Comparison of ENCODE assay signal across 22 cellular contexts in genomic region chr16:8975039-8975438, GRCh38. TPM values are rescaled to one million over a fixed set of nuclear protein-coding genes. Genes with fewer than 3 reads are reported as not detected.
DNase-seq lines count a peak whose midpoint lies in the region; ATAC-seq, FAIRE-seq and TF ChIP-seq lines count a peak whose summit lies in the region.
"Had no signal": no experiment of that assay in that cellular context is flagged by ENCODE, and none has a peak within 500 bp of the region (broad histone marks: within the 10 kb centered on the region; RNA-seq: fewer than 3 reads in every experiment).

No MANE protein-coding gene starts in this region.

- H3K9me3 Mint-ChIP-seq in GM23338 = peaks cover 10% of the 10 kb centered on the region; the same call in 2 of the 3 replicates
- H3K9me3 Mint-ChIP-seq: CD4-positive, CD25-positive, alpha-beta regulatory T cell; CD8-positive, alpha-beta T cell had no signal

- peak overlapping the region; percentile 90 for H2AFZ ChIP-seq in GM23338
- no peak overlapping the region for H2AFZ ChIP-seq in K562 (ENCODE audit: low read depth, low read length)
- peak overlapping the region; percentile 58 for H2AFZ ChIP-seq in HepG2 (ENCODE audit: low read length)
- H2AFZ ChIP-seq: GM23248 had no signal

- TF ChIP-seq RAD21 in K562 (CRISPR knock-in tag; conservative IDR thresholded peaks at IDR 0.05 in 1 of 2, IDR thresholded peaks at IDR 0.05 in 1 of 2) (no peak), HepG2 (CRISPR knock-in tag; IDR thresholded peaks at IDR 0.05) (no peak)

- FAIRE-seq in K562 (lab: Jason Lieb, UNC) = no peak
- FAIRE-seq in HepG2 (lab: Jason Lieb, UNC) = no peak
- FAIRE-seq in pancreas (lab: Jason Lieb, UNC) = no peak
- FAIRE-seq: A549, GM12878, GM19239, H54 had no signal

- peaks cover 6% of the 10 kb centered on the region for H3K36me3 Mint-ChIP-seq in GM23338 (ENCODE audit: low read depth)
- H3K36me3 Mint-ChIP-seq: CD8-positive, alpha-beta T cell had no signal

- TF ChIP-seq CTCF in GM23338 (conservative IDR thresholded peaks at IDR 0.05; ENCODE audit: low read depth in 2 of 2) (no peak), K562 (IDR thresholded peaks at IDR 0.05 in 2 of 3, conservative IDR thresholded peaks at IDR 0.05 in 1 of 3; ENCODE audit: insufficient read depth in 2 of 3, low read depth in 1 of 3, low read length in 3 of 3) (no peak), HepG2 (CRISPR knock-in tag; IDR thresholded peaks at IDR 0.05) (no peak), pancreas (IDR thresholded peaks at IDR 0.05) (no peak)

- no peak overlapping the region for H3K27ac ChIP-seq in GM23338 (ENCODE audit: low read depth)
- H3K27ac ChIP-seq in K562 (ENCODE audit: extremely low read depth, low read depth, low read length) = no peak overlapping the region
- H3K27ac ChIP-seq in HepG2 (ENCODE audit: extremely low read length, insufficient read depth, low read length) = no peak overlapping the region
- H3K27ac ChIP-seq in pancreas = no peak overlapping the region
- H3K27ac ChIP-seq: A549, BLaER1, C4-2B, GM23248 had no signal

- no peak overlapping the region for H3K9ac ChIP-seq in K562 (ENCODE audit: insufficient read depth in 1 of 2, low read depth in 2 of 2, low read length in 2 of 2)
- H3K9ac ChIP-seq in HepG2 (ENCODE audit: insufficient read depth, low read depth, low read length) = no peak overlapping the region
- H3K9ac ChIP-seq: BLaER1, GM23248 had no signal

- no peak for TF ChIP-seq EP300 in K562 (IDR thresholded peaks at IDR 0.05; ENCODE audit: low read length)
- TF ChIP-seq EP300 in HepG2 (IDR thresholded peaks at IDR 0.05; ENCODE audit: low read depth in 2 of 2, low read length in 2 of 2) = no peak
- TF ChIP-seq EP300 in HepG2 (CRISPR knock-in tag; IDR thresholded peaks at IDR 0.05; ENCODE audit: borderline replicate concordance) = no peak

- BruUV-seq in K562 (replicated peaks; lab: Mats Ljungman, UMichigan) = no TSS peak
- BruUV-seq in HepG2 (replicated peaks; lab: Mats Ljungman, UMichigan) = no TSS peak

- WGBS in K562 (ENCODE audit: insufficient coverage, low coverage, missing lambda C conversion rate) = 17% methylated on average over 11 of the region's 11 CpGs
- WGBS in HepG2 (ENCODE audit: low lambda C conversion rate) = 59% methylated on average over 11 of the region's 11 CpGs
- 70 to 75% methylated on average over 11 of the region's 11 CpGs for WGBS in pancreas, 2 donors

- H4K20me1 ChIP-seq in GM23338 (replicated peaks; ENCODE audit: insufficient read depth) (no peaks in the 10 kb centered on the region), K562 (replicated peaks; ENCODE audit: control insufficient read depth, insufficient read depth, low read length) (no peaks in the 10 kb centered on the region; the same call in 1 of the 2 replicates), HepG2 (ENCODE audit: insufficient read depth, low read length) (no peaks in the 10 kb centered on the region)
- H4K20me1 ChIP-seq: BLaER1 had no signal

- CTCF ChIA-PET in K562 (lab: Yijun Ruan, JAX; ENCODE audit: low intra/inter-chr PET ratio) (no interaction called here), HepG2 (lab: Yijun Ruan, JAX; ENCODE audit: low intra/inter-chr PET ratio, low total read pairs) (no interaction called here)

- no peaks in the 10 kb centered on the region for H3K27me3 Mint-ChIP-seq in GM23338 (ENCODE audit: insufficient read depth, low read depth, poor library complexity)

- H3K27ac Mint-ChIP-seq in GM23338 = no peak overlapping the region
- H3K27ac Mint-ChIP-seq: B cell; CD4-positive, CD25-positive, alpha-beta regulatory T cell; CD8-positive, alpha-beta T cell had no signal

- H3F3A ChIP-seq in GM23338 (replicated peaks; ENCODE audit: low read depth) = peaks cover 9% of the 10 kb centered on the region; the same call in 1 of the 2 replicates

- peak overlapping the region; percentile 48; the same call in 1 of the 2 replicates for H3K4me2 ChIP-seq in GM23338
- no peak overlapping the region for H3K4me2 ChIP-seq in K562 (ENCODE audit: insufficient read depth, low read length)
- H3K4me2 ChIP-seq in HepG2 (ENCODE audit: low read depth, low read length) = no peak overlapping the region
- H3K4me2 ChIP-seq: A549, BLaER1 had no signal

- in situ Hi-C loops in K562 (cut with MboI) (no loop called here), HepG2 (cut with HindIII; ENCODE audit: extremely low pct_ligation_motif_present, low pct_unique_long_range_greater_than_20kb) (no loop called here)

- no peaks in the 10 kb centered on the region for H3K9me2 ChIP-seq in GM23338 (ENCODE audit: insufficient read depth)

- ATAC-seq in GM23338 (no peak), K562 (no peak), HepG2 (no peak), HG03565 (IDR thresholded peaks at IDR 0.05; ENCODE audit: unreplicated experiment) (no peak), HG02610 (IDR thresholded peaks at IDR 0.05; ENCODE audit: unreplicated experiment) (no peak), pancreas (no peak)
- ATAC-seq: A549; CD8-positive, alpha-beta T cell; GM12878 had no signal

- H3K79me2 ChIP-seq in GM23338 (replicated peaks; ENCODE audit: insufficient read depth) (no peaks in the 10 kb centered on the region), K562 (ENCODE audit: control insufficient read depth, insufficient read depth, low read length) (no peaks in the 10 kb centered on the region), HepG2 (ENCODE audit: insufficient read depth, low read length) (no peaks in the 10 kb centered on the region)

- H3K36me3 ChIP-seq in GM23338 (ENCODE audit: insufficient read depth) (no peaks in the 10 kb centered on the region), K562 (ENCODE audit: control insufficient read depth, insufficient read depth, low read length) (no peaks in the 10 kb centered on the region), HepG2 (replicated peaks in 1 of 2; ENCODE audit: control insufficient read depth in 1 of 2, insufficient read depth in 2 of 2, low read length in 2 of 2) (no peaks in the 10 kb centered on the region), pancreas (no peaks in the 10 kb centered on the region)
- H3K36me3 ChIP-seq: BLaER1, HAP-1 had no signal

- no peak overlapping the region for H3K4me3 ChIP-seq in GM23338
- H3K4me3 ChIP-seq in K562 = no peak overlapping the region
- H3K4me3 ChIP-seq in HepG2 (replicated peaks in 1 of 3; ENCODE audit: insufficient read depth in 1 of 3, low read depth in 2 of 3, low read length in 3 of 3) = no peak overlapping the region
- H3K4me3 ChIP-seq in pancreas = no peak overlapping the region
- H3K4me3 ChIP-seq: A549, BLaER1, GM12878, GM23248, HAP-1 had no signal

- no peaks in the 10 kb centered on the region for H3K4me1 Mint-ChIP-seq in GM23338
- H3K4me1 Mint-ChIP-seq: B cell had no signal

- H3K4me3 Mint-ChIP-seq in GM23338 = no peak overlapping the region
- H3K4me3 Mint-ChIP-seq: B cell; CD4-positive, CD25-positive, alpha-beta regulatory T cell; CD8-positive, alpha-beta T cell had no signal

- DNase-seq in GM23338 (ENCODE audit: low spot score) = no peak
- DNase-seq in K562 (ENCODE audit: extremely low read depth in 1 of 4, low spot score in 3 of 4) = no peak
- no peak for DNase-seq in HepG2 (ENCODE audit: low spot score)
- no peak for DNase-seq in pancreas
- DNase-seq: 8988T; Caco-2; CD4-positive, CD25-positive, alpha-beta regulatory T cell; CD8-positive, alpha-beta T cell; DMS153; DND-41; GDM1; GM23248 had no signal

- TF ChIP-seq POLR2A in K562 (conservative IDR thresholded peaks at IDR 0.05) (no peak), HepG2 (IDR thresholded peaks at IDR 0.05; ENCODE audit: insufficient read depth in 1 of 2, low read depth in 2 of 2, low read length in 2 of 2) (no peak)

- no peaks in the 10 kb centered on the region for H3K27me3 ChIP-seq in GM23338 (ENCODE audit: insufficient read depth)
- H3K27me3 ChIP-seq in K562 (ENCODE audit: control insufficient read depth in 2 of 2, insufficient read depth in 2 of 2, low read length in 2 of 2) = peaks cover 20 to 27% of the 10 kb centered on the region in 2 experiments; a peak in 4 of 5 replicates
- peaks cover 1 to 4% of the 10 kb centered on the region in 2 experiments; a peak in 3 of 5 replicates for H3K27me3 ChIP-seq in HepG2 (ENCODE audit: control insufficient read depth in 1 of 2, insufficient read depth in 2 of 2, low read length in 2 of 2)
- no peaks in the 10 kb centered on the region for H3K27me3 ChIP-seq in pancreas
- H3K27me3 ChIP-seq: BLaER1 had no signal

- no peaks in the 10 kb centered on the region for H3K9me3 ChIP-seq in K562 (replicated peaks; ENCODE audit: control insufficient read depth, insufficient read depth, low read depth, low read length)
- no peaks in the 10 kb centered on the region for H3K9me3 ChIP-seq in HepG2 (ENCODE audit: low read length)
- no peaks in the 10 kb centered on the region for H3K9me3 ChIP-seq in pancreas
- H3K9me3 ChIP-seq: Caco-2, HAP-1 had no signal

- no peaks in the 10 kb centered on the region for H3K9me1 ChIP-seq in K562 (ENCODE audit: control insufficient read depth, insufficient read depth, low read length)

- POLR2A ChIA-PET in K562 (lab: Yijun Ruan, JAX) (interaction anchor here (0.7 to 1.4 kb wide), 5 partner anchors 11 to 102 kb away, joined by 3 to 4 read pairs (median 3); partner anchors contain the start of gene USP7), HepG2 (lab: Yijun Ruan, JAX) (no interaction called here)

- intact Hi-C loops in K562 (cut with micrococcal nuclease) (no loop called here), HepG2 (cut with micrococcal nuclease; ENCODE audit: unreplicated experiment) (no loop called here), pancreas (cut with DNase I) (no loop called here)

- H3K4me1 ChIP-seq in GM23338 (ENCODE audit: insufficient read depth) (peaks cover 6% of the 10 kb centered on the region; the same call in 1 of the 2 replicates), K562 (replicated peaks in 1 of 2; ENCODE audit: control insufficient read depth in 2 of 2, insufficient read depth in 2 of 2, low read length in 2 of 2) (no peaks in the 10 kb centered on the region), HepG2 (ENCODE audit: insufficient read depth, low read length) (peaks cover 15% of the 10 kb centered on the region), pancreas (no peaks in the 10 kb centered on the region)
- H3K4me1 ChIP-seq: A549, BLaER1, Caco-2 had no signal

RNA-seq across cellular contexts. Expression of gene USP7, which starts 11.3 kb away (rescaled TPM):
- 130 and 169 TPM in 2 replicates for total RNA-seq in GM23338 (2014; rRNA removed; shearing (Covaris generic))
- polyA plus RNA-seq in GM23338 (2016; fragmentation: Nextera tagmentation; extraction: Ambion mirVana) (39.9 and 42.3 TPM in 2 replicates), K562 (2011; rRNA removed) (41.3 and 61.6 TPM in 2 replicates), K562 (2014; fragmentation: Illumina TruSeq; extraction: Trizol) (99.4 and 105 TPM in 2 replicates), K562 (2014; fragmentation: Nextera tagmentation; extraction: Ambion mirVana) (10 to 100 TPM; 17.1 to 27.2 TPM), K562 (2014; rRNA removed) (59.8 and 67.5 TPM in 2 replicates), HepG2 (2011; rRNA removed) (52.5 and 58.4 TPM in 2 replicates), pancreas (10 to 100 TPM; 13.0 to 30.2 TPM)
- 244 and 295 TPM in 2 replicates for total RNA-seq in K562 (2011; cell fraction: chromatin; rRNA removed; ENCODE audit: low replicate concordance)
- total RNA-seq in K562 (2011; cell fraction: nucleolus; rRNA removed) = 93.6 and 101 TPM in 2 replicates
- total RNA-seq in K562 (2011; cell fraction: nucleoplasm; rRNA removed) = 137 and 186 TPM in 2 replicates
- total RNA-seq in K562 (2014; rRNA removed) (57.9 and 62.9 TPM in 2 replicates), K562 (2014; rRNA removed; fragmentation: Illumina TruSeq; extraction: Trizol) (57.2 and 70.7 TPM in 2 replicates), K562 (2015; rRNA removed; fragmentation: Illumina TruSeq; extraction: Trizol) (57.2 and 59.0 TPM in 2 replicates), K562 (2021) (122 and 145 TPM in 2 replicates), HepG2 (2016; rRNA removed; fragmentation: Illumina TruSeq; extraction: Trizol) (173 and 177 TPM in 2 replicates), pancreas (10 to 100 TPM; 37.1 to 56.5 (median 40.6) TPM)
- polyA plus RNA-seq in K562 (2011; cell fraction: cytosol; rRNA removed) = 7.9 and 16.6 TPM in 2 replicates
- polyA plus RNA-seq in K562 (2011; cell fraction: nucleus; rRNA removed) = 99.3 and 104 TPM in 2 replicates
- 52.2 and 73.8 TPM in 2 replicates for polyA plus RNA-seq in K562 (2012)
- polyA minus RNA-seq in K562 (2011; rRNA and poly(A)+ RNA removed) = 81.7 and 93.4 TPM in 2 replicates
- polyA minus RNA-seq in K562 (2011; cell fraction: cytosol; rRNA and poly(A)+ RNA removed) = 52.1 and 68.3 TPM in 2 replicates
- polyA minus RNA-seq in K562 (2011; cell fraction: nucleus; rRNA and poly(A)+ RNA removed) = 61.3 and 130 TPM in 2 replicates
- 42.2 and 47.1 TPM in 2 replicates for total RNA-seq in HepG2 (2016; cell fraction: cytosol; rRNA removed; fragmentation: Illumina TruSeq; extraction: Trizol; ENCODE audit: low read depth)
- 166 and 185 TPM in 2 replicates for total RNA-seq in HepG2 (2016; cell fraction: insoluble cytoplasmic fraction; rRNA removed; fragmentation: Illumina TruSeq; extraction: Trizol)
- 53.5 and 58.7 TPM in 2 replicates for total RNA-seq in HepG2 (2016; cell fraction: membrane; rRNA removed; fragmentation: Illumina TruSeq; extraction: Trizol)
- total RNA-seq in HepG2 (2016; cell fraction: nucleus; rRNA removed; fragmentation: Illumina TruSeq; extraction: Trizol) = 231 and 239 TPM in 2 replicates
- 16.6 and 26.6 TPM in 2 replicates for polyA plus RNA-seq in HepG2 (2011; cell fraction: cytosol; rRNA removed)
- polyA plus RNA-seq in HepG2 (2011; cell fraction: nucleus; rRNA removed) = 77.7 and 102 TPM in 2 replicates
- polyA plus RNA-seq in HepG2 (2012) = 151 and 152 TPM in 2 replicates
- polyA plus RNA-seq in HepG2 (2016; cell fraction: cytosol; fragmentation: Illumina TruSeq; extraction: Trizol; ENCODE audit: low read depth) = 5.3 and 6.8 TPM in 2 replicates
- polyA plus RNA-seq in HepG2 (2016; cell fraction: insoluble cytoplasmic fraction; fragmentation: Illumina TruSeq; extraction: Trizol; ENCODE audit: low read depth) = 200 and 216 TPM in 2 replicates
- polyA plus RNA-seq in HepG2 (2016; cell fraction: membrane; fragmentation: Illumina TruSeq; extraction: Trizol; ENCODE audit: low read depth) = 18.6 and 26.0 TPM in 2 replicates
- polyA plus RNA-seq in HepG2 (2016; cell fraction: nucleus; fragmentation: Illumina TruSeq; extraction: Trizol; ENCODE audit: insufficient read depth, low read depth) = 243 and 249 TPM in 2 replicates
- polyA minus RNA-seq in HepG2 (2011; rRNA and poly(A)+ RNA removed; ENCODE audit: low replicate concordance) = 135 and 250 TPM in 2 replicates
- 49.2 and 87.1 TPM in 2 replicates for polyA minus RNA-seq in HepG2 (2011; cell fraction: cytosol; rRNA and poly(A)+ RNA removed)
- 329 and 403 TPM in 2 replicates for polyA minus RNA-seq in HepG2 (2011; cell fraction: nucleus; rRNA and poly(A)+ RNA removed)
